In genomic region chr20:57654998-57655811, GRCh38 we compare ENCODE assay signal across 13 cellular contexts. TPM values are rescaled to one million over a fixed set of nuclear protein-coding genes. Genes with fewer than 3 reads are reported as not detected.
DNase-seq lines count a peak whose midpoint lies in the region; ATAC-seq and TF ChIP-seq lines count a peak whose summit lies in the region.
"Had no signal": no experiment of that assay in that cellular context is flagged by ENCODE, and none has a peak within 500 bp of the region (broad histone marks: within the 10 kb centered on the region; RNA-seq: fewer than 3 reads in every experiment).

No MANE protein-coding gene starts in this region.

- no peak for TF ChIP-seq CTCF in type B pancreatic cell (conservative IDR thresholded peaks at IDR 0.05)

- intact Hi-C loops in activated T-helper 2 cell treated with anti-CD3 and anti-CD28 coated beads, Interferon-gamma antibody, Interleukin-2, Interleukin-4, amounts not matched to agents 10 μg/mL and 5 μg/mL and 100 μg/mL, durations not matched to agents 14 hours and 24 hours and 36 hours (cut with micrococcal nuclease): loop anchor here (1.0 kb wide), 1 partner anchor 524 kb away; no protein-coding TSS in a partner anchor

- H3K27me3 Mint-ChIP-seq in activated T-cell treated with anti-CD3 and anti-CD28 coated beads, Interleukin-2, amount 50 U/mL, for 4 hours (ENCODE audit: low read depth): no peaks in the 10 kb centered on the region
- peaks cover 9% of the 10 kb centered on the region for H3K27me3 Mint-ChIP-seq in type B pancreatic cell
- no peaks in the 10 kb centered on the region for H3K27me3 Mint-ChIP-seq in activated T-helper 2 cell treated with anti-CD3 and anti-CD28 coated beads, Interferon-gamma antibody, Interleukin-2, Interleukin-4, amounts not matched to agents 10 μg/mL and 5 μg/mL and 100 μg/mL, durations not matched to agents 14 hours and 24 hours and 36 hours (ENCODE audit: low read depth)
- H3K27me3 Mint-ChIP-seq: memory B cell, T-cell had no signal

- peak; percentile 14 to 15 for DNase-seq in activated T-cell treated with anti-CD3 and anti-CD28 coated beads, Interleukin-2, amount 50 U/mL, for 48 hours
- DNase-seq in activated T-cell treated with anti-CD3 and anti-CD28 coated beads, Interleukin-2, amount 50 U/mL, for 4 hours: no peak
- DNase-seq in activated CD8-positive, alpha-beta memory T cell treated with anti-CD3 and anti-CD28 coated beads for 24 hours: peak; percentile 55
- peak; percentile 84 for DNase-seq in islet precursor cell
- DNase-seq in type B pancreatic cell (ENCODE audit: extremely low spot score, unreplicated experiment): peak; percentile 60
- DNase-seq in NCI-H526 treated with DMSO at 0.1 percent for 48 hours (lab: John Stamatoyannopoulos, UW): no peak
- no peak for DNase-seq in erythroblast (lab: John Stamatoyannopoulos, UW)
- no peak for DNase-seq in activated T-helper 2 cell treated with anti-CD3 and anti-CD28 coated beads, Interferon-gamma antibody, Interleukin-2, Interleukin-4, amounts not matched to agents 10 μg/mL and 5 μg/mL and 100 μg/mL, durations not matched to agents 14 hours and 24 hours and 36 hours (ENCODE audit: low spot score)

- H3K27ac Mint-ChIP-seq in type B pancreatic cell: no peak overlapping the region
- no peak overlapping the region for H3K27ac Mint-ChIP-seq in activated T-helper 2 cell treated with anti-CD3 and anti-CD28 coated beads, Interferon-gamma antibody, Interleukin-2, Interleukin-4, amounts not matched to agents 10 μg/mL and 5 μg/mL and 100 μg/mL, durations not matched to agents 14 hours and 24 hours and 36 hours
- H3K27ac Mint-ChIP-seq: memory B cell had no signal

- no peak overlapping the region for H3K4me3 Mint-ChIP-seq in activated T-cell treated with anti-CD3 and anti-CD28 coated beads, Interleukin-2, amount 50 U/mL, for 4 hours
- no peak overlapping the region for H3K4me3 Mint-ChIP-seq in type B pancreatic cell
- no peak overlapping the region for H3K4me3 Mint-ChIP-seq in activated T-helper 2 cell treated with anti-CD3 and anti-CD28 coated beads, Interferon-gamma antibody, Interleukin-2, Interleukin-4, amounts not matched to agents 10 μg/mL and 5 μg/mL and 100 μg/mL, durations not matched to agents 14 hours and 24 hours and 36 hours (ENCODE audit: low read depth)
- H3K4me3 Mint-ChIP-seq: memory B cell, T-cell had no signal

- ATAC-seq in activated T-cell treated with anti-CD3 and anti-CD28 coated beads, Interleukin-2, amount 50 U/mL, for 4 hours: no peak

- TF ChIP-seq POLR2A in erythroblast (IDR thresholded peaks at IDR 0.05; ENCODE audit: low read length): no peak

- peaks cover 25% of the 10 kb centered on the region for H3K4me1 Mint-ChIP-seq in activated T-cell treated with anti-CD3 and anti-CD28 coated beads, Interleukin-2, amount 50 U/mL, for 4 hours (ENCODE audit: low read depth)
- H3K4me1 Mint-ChIP-seq in type B pancreatic cell (ENCODE audit: unreplicated experiment): peaks cover 6% of the 10 kb centered on the region
- peaks cover 5% of the 10 kb centered on the region for H3K4me1 Mint-ChIP-seq in activated T-helper 2 cell treated with anti-CD3 and anti-CD28 coated beads, Interferon-gamma antibody, Interleukin-2, Interleukin-4, amounts not matched to agents 10 μg/mL and 5 μg/mL and 100 μg/mL, durations not matched to agents 14 hours and 24 hours and 36 hours (ENCODE audit: low read depth)

- H3K9me3 Mint-ChIP-seq in activated T-cell treated with anti-CD3 and anti-CD28 coated beads, Interleukin-2, amount 50 U/mL, for 4 hours: no peaks in the 10 kb centered on the region
- no peaks in the 10 kb centered on the region for H3K9me3 Mint-ChIP-seq in type B pancreatic cell
- no peaks in the 10 kb centered on the region for H3K9me3 Mint-ChIP-seq in activated T-helper 2 cell treated with anti-CD3 and anti-CD28 coated beads, Interferon-gamma antibody, Interleukin-2, Interleukin-4, amounts not matched to agents 10 μg/mL and 5 μg/mL and 100 μg/mL, durations not matched to agents 14 hours and 24 hours and 36 hours
- H3K9me3 Mint-ChIP-seq: memory B cell, T-cell had no signal

- peaks cover 4% of the 10 kb centered on the region for H3K36me3 Mint-ChIP-seq in activated T-cell treated with anti-CD3 and anti-CD28 coated beads, Interleukin-2, amount 50 U/mL, for 4 hours (ENCODE audit: insufficient read depth)
- H3K36me3 Mint-ChIP-seq in type B pancreatic cell: no peaks in the 10 kb centered on the region
- H3K36me3 Mint-ChIP-seq in activated T-helper 2 cell treated with anti-CD3 and anti-CD28 coated beads, Interferon-gamma antibody, Interleukin-2, Interleukin-4, amounts not matched to agents 10 μg/mL and 5 μg/mL and 100 μg/mL, durations not matched to agents 14 hours and 24 hours and 36 hours (ENCODE audit: low read depth): no peaks in the 10 kb centered on the region

RNA-seq across cellular contexts. Expression of gene ZBP1, which starts 35.0 kb away (rescaled TPM):
- total RNA-seq in activated T-cell treated with anti-CD3 and anti-CD28 coated beads, Interleukin-2, amount 50 U/mL, for 4 hours: under 1 TPM in 2 of 3 donors, not detected in 1; 0.13 to 0.27 TPM
- not detected in 2 replicates for total RNA-seq in type B pancreatic cell (ENCODE audit: low replicate concordance)
- 0.32 and 0.62 TPM in 2 replicates for total RNA-seq in activated T-helper 2 cell treated with anti-CD3 and anti-CD28 coated beads, Interferon-gamma antibody, Interleukin-2, Interleukin-4, amounts not matched to agents 10 μg/mL and 5 μg/mL and 100 μg/mL, durations not matched to agents 14 hours and 24 hours and 36 hours
- total RNA-seq: cardiac muscle cell, fibroblast of villous mesenchyme, GM23248 had no signal

RNA-seq across cellular contexts. Expression of gene PMEPA1, which starts 54.6 kb away (rescaled TPM):
- 1 to 10 TPM; 4.3 to 7.4 (median 5.6) TPM for total RNA-seq in activated T-cell treated with anti-CD3 and anti-CD28 coated beads, Interleukin-2, amount 50 U/mL, for 4 hours
- total RNA-seq in type B pancreatic cell (ENCODE audit: low replicate concordance): 4.3 and 8.8 TPM in 2 replicates
- 0.99 and 1.1 TPM in 2 replicates for total RNA-seq in activated T-helper 2 cell treated with anti-CD3 and anti-CD28 coated beads, Interferon-gamma antibody, Interleukin-2, Interleukin-4, amounts not matched to agents 10 μg/mL and 5 μg/mL and 100 μg/mL, durations not matched to agents 14 hours and 24 hours and 36 hours

Comparison
In these comparisons a context has a peak if more than half of its experiments do, and no peak if none do; other contexts are left out.
1. DNase-seq: peak in activated T-cell treated with anti-CD3 and anti-CD28 coated beads, Interleukin-2, amount 50 U/mL, for 48 hours (2 of 2), activated CD8-positive, alpha-beta memory T cell treated with anti-CD3 and anti-CD28 coated beads for 24 hours (single experiment), islet precursor cell (single experiment) and type B pancreatic cell (single experiment); none in activated T-cell treated with anti-CD3 and anti-CD28 coated beads, Interleukin-2, amount 50 U/mL, for 4 hours (single experiment), NCI-H526 treated with DMSO at 0.1 percent for 48 hours (single experiment), erythroblast (0 of 2) and activated T-helper 2 cell treated with anti-CD3 and anti-CD28 coated beads, Interferon-gamma antibody, Interleukin-2, Interleukin-4, amounts not matched to agents 10 μg/mL and 5 μg/mL and 100 μg/mL, durations not matched to agents 14 hours and 24 hours and 36 hours (single experiment).